Comparison of ENCODE assay signal across 9 cellular contexts in the genomic region with DNA sequence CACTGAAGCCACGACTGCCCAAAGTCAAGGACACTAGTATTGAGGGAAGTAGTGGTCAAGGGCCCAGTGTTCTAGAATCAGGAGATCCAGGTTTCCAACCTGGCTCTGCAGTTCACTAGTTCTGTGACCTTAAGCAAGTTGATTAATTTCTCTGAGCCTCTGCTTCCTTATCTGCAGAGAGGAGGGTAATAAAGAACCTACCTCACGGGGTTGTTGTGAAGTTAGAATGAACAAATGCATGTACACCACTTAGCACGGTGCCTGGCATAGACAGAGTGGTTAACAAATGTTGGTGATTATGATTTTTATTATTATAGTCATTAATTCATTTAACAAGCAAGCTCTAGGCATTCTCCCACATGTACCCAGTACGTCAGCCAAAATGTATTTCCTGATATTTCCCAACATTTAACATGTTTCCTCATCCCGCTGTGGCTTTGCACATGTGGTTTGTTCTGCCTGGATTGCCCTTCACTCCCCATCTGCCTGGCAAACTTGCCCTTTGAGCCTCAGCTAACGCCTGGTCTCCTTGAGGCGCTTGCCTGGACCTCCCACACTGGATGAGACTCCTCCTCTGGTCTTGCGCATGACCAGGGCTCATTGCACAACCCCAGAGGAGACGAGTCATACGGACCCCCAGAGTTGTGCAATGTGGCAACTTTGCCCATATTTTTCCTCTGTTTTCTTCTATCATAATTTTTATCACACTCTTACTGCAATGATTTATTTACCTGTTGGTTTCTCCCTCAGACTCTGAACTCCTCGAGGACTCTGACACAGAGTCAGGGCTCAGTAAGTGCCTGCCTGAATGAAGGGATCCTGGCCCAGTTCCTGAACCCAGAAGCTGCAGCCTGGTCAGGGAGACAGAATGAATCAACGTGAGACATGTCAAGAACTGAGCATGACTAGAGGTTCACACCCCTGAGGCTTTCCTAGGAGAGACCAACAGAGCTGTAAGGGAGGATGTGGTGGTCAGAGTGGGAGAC. TPM values are rescaled to one million over a fixed set of nuclear protein-coding genes. Genes with fewer than 3 reads are reported as not detected.
DNase-seq lines count a peak whose midpoint lies in the region; ATAC-seq lines count a peak whose summit lies in the region.
"Had no signal": no experiment of that assay in that cellular context is flagged by ENCODE, and none has a peak within 500 bp of the region (broad histone marks: within the 10 kb centered on the region; RNA-seq: fewer than 3 reads in every experiment).

No MANE protein-coding gene starts in this region.

- H3K36me3 ChIP-seq in HAP-1 (replicated peaks), result no peaks in the 10 kb centered on the region

- ATAC-seq in sciatic nerve, result peak; percentile 97
- no peak for ATAC-seq in GM21423 (IDR thresholded peaks at IDR 0.05; ENCODE audit: unreplicated experiment)

- H3K9me3 ChIP-seq in HAP-1, result no peaks in the 10 kb centered on the region; the same call in 1 of the 2 replicates

- H3K27me3 ChIP-seq in HAP-1 (ENCODE audit: low read depth), result no peaks in the 10 kb centered on the region

- in situ Hi-C loops in HAP-1 (cut with MboI; ENCODE audit: low sequenced_read_pairs), result no loop called here

- no peaks in the 10 kb centered on the region for H3K4me1 ChIP-seq in HAP-1

- H3K4me3 ChIP-seq in HAP-1, result no peak overlapping the region

- intact Hi-C loops in sciatic nerve (cut with DNase I), result no loop called here

- DNase-seq in GM04503 (ENCODE audit: low read depth), result peak; percentile 97
- peak; percentile 96 for DNase-seq in SIG-M5 treated with dmso at 0.1 percent for 504 hours (lab: John Stamatoyannopoulos, UW; ENCODE audit: unreplicated experiment)
- DNase-seq in glomerular visceral epithelial cell (ENCODE audit: extremely low spot score), result peak; percentile 96
- DNase-seq in sciatic nerve (ENCODE audit: low spot score), result peak; percentile 82
- no peak for DNase-seq in RKO (ENCODE audit: low spot score)
- DNase-seq in HAP-1 (ENCODE audit: low spot score in 2 of 2), result no peak
- DNase-seq in central memory CD4-positive, alpha-beta T cell, result no peak
- DNase-seq: NCI-H69 had no signal

RNA-seq across cellular contexts. Expression of gene MFSD2A, which starts 20.7 kb away (rescaled TPM):
- total RNA-seq in sciatic nerve, result 12.3 TPM

RNA-seq across cellular contexts. Expression of gene MYCL, which starts 32.5 kb away (rescaled TPM):
- 2.5 TPM for total RNA-seq in sciatic nerve

RNA-seq across cellular contexts. Expression of gene TRIT1, which starts 50.9 kb away (rescaled TPM):
- total RNA-seq in sciatic nerve, result 21.6 TPM

Comparison
In these comparisons a context has a peak if more than half of its experiments do, and no peak if none do; other contexts are left out.
1. DNase-seq: peak in GM04503 (single experiment), SIG-M5 treated with dmso at 0.1 percent for 504 hours (single experiment), glomerular visceral epithelial cell (single experiment) and sciatic nerve (single experiment); none in RKO (single experiment), HAP-1 (0 of 2) and central memory CD4-positive, alpha-beta T cell (single experiment).